Comparison of ENCODE assay signal across 11 cellular contexts in the genomic region with DNA sequence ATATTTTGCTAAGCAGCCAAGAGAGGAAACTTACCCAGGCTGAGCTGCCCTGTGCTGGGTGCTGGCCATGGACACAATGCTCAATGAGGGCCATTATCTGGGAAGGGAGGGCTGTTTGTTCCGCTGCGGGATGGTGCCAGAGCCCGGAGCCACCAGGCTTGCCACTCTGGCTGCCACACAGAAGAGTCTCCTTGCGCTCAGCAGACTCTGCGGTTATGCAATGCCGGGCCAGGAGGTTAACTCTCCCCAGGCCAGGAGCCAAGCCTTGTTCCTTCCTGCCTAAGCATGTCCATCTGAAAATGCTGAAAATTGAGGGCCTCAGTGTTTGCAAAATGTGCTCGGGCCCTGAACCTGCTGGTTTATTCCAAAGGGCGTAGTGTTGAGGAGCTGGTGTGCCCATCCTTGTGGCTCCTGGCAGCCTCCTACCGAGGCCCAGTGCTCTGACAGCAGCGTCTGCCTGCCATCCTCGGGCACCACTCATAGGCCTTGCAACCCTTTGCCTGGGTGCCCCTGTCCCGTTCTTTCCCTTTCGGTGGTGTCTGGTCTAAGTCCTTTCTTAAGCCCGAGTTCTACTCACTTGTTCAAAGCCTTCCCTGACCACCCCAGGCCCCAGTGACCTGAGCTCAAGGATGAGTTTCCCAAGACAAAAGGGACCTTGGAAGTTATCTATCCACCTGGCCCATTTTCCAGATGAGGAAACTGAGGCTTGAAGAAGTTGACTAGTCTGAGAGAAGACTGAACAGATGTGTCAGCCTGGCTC.
DNase-seq lines count a peak whose midpoint lies in the region; ATAC-seq and TF ChIP-seq lines count a peak whose summit lies in the region.
"Had no signal": no experiment of that assay in that cellular context is flagged by ENCODE, and none has a peak within 500 bp of the region (broad histone marks: within the 10 kb centered on the region; RNA-seq: fewer than 3 reads in every experiment).

No MANE protein-coding gene starts in this region.

- TF ChIP-seq POLR2A in suprapubic skin (IDR thresholded peaks at IDR 0.05) = no peak

- H3K4me3 ChIP-seq in suprapubic skin (no peak overlapping the region), OCI-LY7 (ENCODE audit: low read depth, low read length, poor library complexity, severe bottlenecking) (no peak overlapping the region)
- H3K4me3 ChIP-seq: SJCRH30 had no signal

- no peaks in the 10 kb centered on the region for H3K79me2 ChIP-seq in OCI-LY7 (ENCODE audit: insufficient read depth, low read depth, low read length)

- peaks cover 24 to 42% of the 10 kb centered on the region in 2 donors for H3K4me1 Mint-ChIP-seq in immature natural killer cell

- H3K27ac ChIP-seq in suprapubic skin (no peak overlapping the region), OCI-LY7 (ENCODE audit: low read depth, low read length, poor library complexity, severe bottlenecking) (no peak overlapping the region)
- H3K27ac ChIP-seq: KMS-11, SJCRH30 had no signal

- H3K4me3 Mint-ChIP-seq in immature natural killer cell = no peak overlapping the region

- peak; percentile 99 for DNase-seq in NCI-H2029 treated with DMSO at 0.1 percent for 48 hours (lab: John Stamatoyannopoulos, UW)
- peak; percentile 23 for DNase-seq in dermis blood vessel endothelial cell
- peak; percentile 38 to 39 for DNase-seq in left colon
- peak; percentile 82 to 91 for DNase-seq in suprapubic skin (ENCODE audit: low spot score in 2 of 2)
- no peak for DNase-seq in OCI-LY7 (ENCODE audit: low spot score)
- DNase-seq in NK-92 (lab: John Stamatoyannopoulos, UW; ENCODE audit: unreplicated experiment) = no peak
- no peak for DNase-seq in NCI-H446 (lab: John Stamatoyannopoulos, UW)
- DNase-seq in immature natural killer cell = no peak
- DNase-seq: H7, SJCRH30 had no signal

- intact Hi-C loops in left colon (cut with DNase I, micrococcal nuclease) (no loop called here), OCI-LY7 (cut with micrococcal nuclease; ENCODE audit: unreplicated experiment) (no loop called here)

- WGBS in suprapubic skin = 70% methylated on average over 8 of the region's 14 CpGs

- H3K9me3 ChIP-seq in suprapubic skin (no peaks in the 10 kb centered on the region), OCI-LY7 (ENCODE audit: low read length) (no peaks in the 10 kb centered on the region)
- H3K9me3 ChIP-seq: SJCRH30 had no signal

- TF ChIP-seq CTCF in suprapubic skin (IDR thresholded peaks at IDR 0.05) (no peak), OCI-LY7 (conservative IDR thresholded peaks at IDR 0.05; ENCODE audit: low read length) (no peak)

- H3K27ac Mint-ChIP-seq in immature natural killer cell = no peak overlapping the region

- CTCF ChIA-PET in OCI-LY7 (lab: Charles Lee; ENCODE audit: unreplicated experiment) = no interaction called here

- H2AFZ ChIP-seq in OCI-LY7 (ENCODE audit: low read length) = no peak overlapping the region

- H3K27me3 ChIP-seq in suprapubic skin = no peaks in the 10 kb centered on the region
- H3K27me3 ChIP-seq: SJCRH30 had no signal

- H3K27me3 Mint-ChIP-seq in immature natural killer cell (ENCODE audit: low read depth in 3 of 3) = peaks cover 0 to 2% (median 1%) of the 10 kb centered on the region in 3 donors

- no peaks in the 10 kb centered on the region for H3K9me3 Mint-ChIP-seq in immature natural killer cell

- BruUV-seq in OCI-LY7 (replicated peaks; lab: Mats Ljungman, UMichigan) = no TSS peak

- H3K9me2 ChIP-seq in OCI-LY7 (ENCODE audit: insufficient read depth, low read length) = no peaks in the 10 kb centered on the region

- POLR2A ChIA-PET in OCI-LY7 (lab: Charles Lee) = no interaction called here

- H3K36me3 ChIP-seq in suprapubic skin (no peaks in the 10 kb centered on the region), OCI-LY7 (ENCODE audit: insufficient read depth, low read length) (no peaks in the 10 kb centered on the region)
- H3K36me3 ChIP-seq: SJCRH30 had no signal

- no peak for ATAC-seq in left colon

- H3K36me3 Mint-ChIP-seq in immature natural killer cell = peaks cover 0 to 8% (median 4%) of the 10 kb centered on the region in 3 donors

- no peak overlapping the region for H3K4me2 ChIP-seq in OCI-LY7 (ENCODE audit: low read length)
- H3K4me2 ChIP-seq: KMS-11 had no signal

- H3K4me1 ChIP-seq in suprapubic skin (peaks cover 50% of the 10 kb centered on the region), OCI-LY7 (ENCODE audit: insufficient read depth, low read length, poor library complexity, severe bottlenecking) (peaks cover 7% of the 10 kb centered on the region)

- no peaks in the 10 kb centered on the region for H4K20me1 ChIP-seq in OCI-LY7 (ENCODE audit: insufficient read depth, low read length)

- TF ChIP-seq EP300 in suprapubic skin (IDR thresholded peaks at IDR 0.05) = no peak

Comparison
In these comparisons a context has a peak if more than half of its experiments do, and no peak if none do; other contexts are left out.
1. DNase-seq: peak in NCI-H2029 treated with DMSO at 0.1 percent for 48 hours (single experiment), dermis blood vessel endothelial cell (single experiment), left colon (2 of 2) and suprapubic skin (2 of 2); none in OCI-LY7 (single experiment), NK-92 (single experiment), NCI-H446 (0 of 2) and immature natural killer cell (0 of 3).